15 cellular contexts compared by ENCODE assay signal in the genomic region with DNA sequence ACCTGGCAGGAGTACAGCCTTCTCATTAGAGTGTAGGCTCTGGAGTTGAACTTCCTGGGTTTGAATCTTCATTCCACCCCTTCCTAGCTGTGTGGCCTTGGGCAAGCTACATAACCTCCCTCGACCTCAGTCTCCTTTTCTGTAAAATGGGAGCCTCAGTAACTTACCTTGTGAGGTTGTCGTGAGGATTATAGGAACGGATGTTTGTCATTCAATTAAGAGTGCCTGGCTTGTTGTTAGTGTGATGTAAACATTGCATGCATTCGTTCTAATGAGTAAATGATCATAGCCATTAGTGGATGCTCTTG. TPM values are rescaled to one million over a fixed set of nuclear protein-coding genes. Genes with fewer than 3 reads are reported as not detected.
DNase-seq lines count a peak whose midpoint lies in the region; ATAC-seq, FAIRE-seq and TF ChIP-seq lines count a peak whose summit lies in the region.
"Had no signal": no experiment of that assay in that cellular context is flagged by ENCODE, and none has a peak within 500 bp of the region (broad histone marks: within the 10 kb centered on the region; RNA-seq: fewer than 3 reads in every experiment).

No MANE protein-coding gene starts in this region.

- H3K4me1 ChIP-seq in A549 (peaks cover 58% of the 10 kb centered on the region), BLaER1 (peaks cover 82% of the 10 kb centered on the region), Panc1 (ENCODE audit: control insufficient read depth, insufficient read depth, low read length) (peaks cover 90% of the 10 kb centered on the region), right lobe of liver (peaks cover 0 to 65% (median 24%) of the 10 kb centered on the region in 4 donors)

- H3K4me3 ChIP-seq in A549 (no peak overlapping the region), BLaER1 (no peak overlapping the region), Panc1 (ENCODE audit: low read depth in 2 of 2, low read length in 2 of 2) (no peak overlapping the region), right lobe of liver (peak overlapping the region in 1 of 3 donors; percentile 13)

- no peak for TF ChIP-seq EP300 in A549 (IDR thresholded peaks at IDR 0.05)

- no peak for DNase-seq in A549 (ENCODE audit: low read depth in 1 of 2, low spot score in 1 of 2)
- DNase-seq in Panc1 (ENCODE audit: low read depth, low spot score) = no peak
- no peak for DNase-seq in right lobe of liver
- DNase-seq in HUDEP-2 (lab: John Stamatoyannopoulos, UW; ENCODE audit: unreplicated experiment in 76 of 76) = no peak
- DNase-seq: AML-193; GDM1; head of caudate nucleus; left ventricle myocardium superior; stimulated activated naive CD8-positive, alpha-beta T cell treated with anti-CD3 and anti-CD28 coated beads, Interleukin-15, amount 100 ng/mL, for 72 hours; T1000 had no signal

- BruUV-seq in Panc1 (replicated peaks; lab: Mats Ljungman, UMichigan) = no TSS peak

- H3K9ac ChIP-seq in BLaER1 = no peak overlapping the region

- H3K36me3 ChIP-seq in BLaER1 (no peaks in the 10 kb centered on the region), Panc1 (ENCODE audit: control insufficient read depth, insufficient read depth, low read length) (no peaks in the 10 kb centered on the region), right lobe of liver (no peaks in the 10 kb centered on the region)

- H3K27me3 ChIP-seq in BLaER1 = no peaks in the 10 kb centered on the region
- no peaks in the 10 kb centered on the region for H3K27me3 ChIP-seq in Panc1 (ENCODE audit: control insufficient read depth, insufficient read depth, low read length)
- H3K27me3 ChIP-seq in right lobe of liver = no peaks in the 10 kb centered on the region

- 89% methylated on average over 4 of the region's 4 CpGs for WGBS in A549 (ENCODE audit: missing lambda C conversion rate)
- 53% methylated on average over 4 of the region's 4 CpGs for WGBS in right lobe of liver (ENCODE audit: insufficient coverage, low coverage, low lambda C conversion rate, missing lambda C conversion rate)

- no peak for FAIRE-seq in A549 (lab: Jason Lieb, UNC)
- FAIRE-seq: H54 had no signal

- CTCF ChIA-PET in A549 (lab: Yijun Ruan, JAX) (interaction anchor here (1.5 kb wide), 1 partner anchor 24 kb away, joined by 4 read pairs; no protein-coding TSS in a partner anchor), Panc1 (lab: Charles Lee) (no interaction called here)

- no peak for TF ChIP-seq CTCF in A549 (IDR thresholded peaks at IDR 0.05)
- no peak for TF ChIP-seq CTCF in Panc1 (IDR thresholded peaks at IDR 0.05)
- no peak for TF ChIP-seq CTCF in right lobe of liver (IDR thresholded peaks at IDR 0.05)

- intact Hi-C loops in Panc1 (cut with micrococcal nuclease; ENCODE audit: unreplicated experiment) (no loop called here), right lobe of liver (cut with DNase I) (no loop called here)

- TF ChIP-seq POLR2A in A549 (IDR thresholded peaks at IDR 0.05; ENCODE audit: low read length) (no peak), right lobe of liver (IDR thresholded peaks at IDR 0.05) (no peak)

- in situ Hi-C loops in Panc1 (cut with HindIII; ENCODE audit: low pct_unique_long_range_greater_than_20kb, low sequenced_read_pairs) = no loop called here

- H3K4me2 ChIP-seq in A549 = no peak overlapping the region
- H3K4me2 ChIP-seq in BLaER1 = peak overlapping the region; percentile 88

- H3K27ac ChIP-seq in A549 (peak overlapping the region in 1 of 2 experiments; percentile 91; a peak in 2 of 6 replicates), BLaER1 (peak overlapping the region; percentile 69; the same call in 1 of the 2 replicates), Panc1 (ENCODE audit: low read length) (peak overlapping the region; percentile 91), right lobe of liver (peak overlapping the region in 2 of 3 donors; percentile 1 to 68)

- H3K9me3 ChIP-seq in A549 (0 out of 3 replicates have a peak, but pooled peaks cover 4% of the 10 kb centered on the region), BLaER1 (no peaks in the 10 kb centered on the region; the same call in 1 of the 2 replicates), Panc1 (ENCODE audit: control insufficient read depth, insufficient read depth, low read depth, low read length) (no peaks in the 10 kb centered on the region), right lobe of liver (no peaks in the 10 kb centered on the region)

- no peak for TF ChIP-seq RAD21 in A549 (conservative IDR thresholded peaks at IDR 0.05 in 1 of 2, IDR thresholded peaks at IDR 0.05 in 1 of 2)

- POLR2A ChIA-PET in A549 (lab: Yijun Ruan, JAX) = no interaction called here
- POLR2A ChIA-PET in Panc1 (lab: Charles Lee) = interaction anchor here (0.6 to 0.7 kb wide), 2 partner anchors 8 to 119 kb away, joined by 4 to 6 read pairs; no protein-coding TSS in a partner anchor

- ATAC-seq in A549 (no peak), Panc1 (no peak), right lobe of liver (no peak), GM21717 (IDR thresholded peaks at IDR 0.05; ENCODE audit: unreplicated experiment) (no peak)
- no peak for ATAC-seq in activated CD4-positive, CD25-positive, alpha-beta regulatory T cell treated with anti-CD3 and anti-CD28 coated beads, Interleukin-2, amount 50 U/mL, for 24 hours
- ATAC-seq: PC-3; stimulated activated naive CD8-positive, alpha-beta T cell treated with anti-CD3 and anti-CD28 coated beads, Interleukin-15, amount 100 ng/mL, for 72 hours had no signal

- peaks cover 11% of the 10 kb centered on the region for H4K20me1 ChIP-seq in BLaER1

TF ChIP-seq in A549, 52 proteins besides CTCF, POLR2A, EP300 and RAD21:
- no peak for TF ChIP-seq EHMT2 (IDR thresholded peaks at IDR 0.05; ENCODE audit: low read depth)
- no peak for TF ChIP-seq CBX8 (IDR thresholded peaks at IDR 0.05)
- 0 out of 2 replicates have a peak, but pooled peaks have one; percentile 28 for TF ChIP-seq KDM1A (IDR thresholded peaks at IDR 0.05; ENCODE audit: low read depth)
- TF ChIP-seq FOSL2 (IDR thresholded peaks at IDR 0.05) = no peak
- TF ChIP-seq FOSL2 (CRISPR knock-in tag; IDR thresholded peaks at IDR 0.05) = no peak

RNA-seq across cellular contexts. Expression of a gene that starts 45.2 kb away (rescaled TPM):
- polyA plus RNA-seq in A549 (2011; rRNA removed) (2.5 and 3.4 TPM in 2 replicates), A549 (2017; fragmentation: RNase III; extraction: RNeasy Plus Mini Kit Qiagen cat#74134 plus additional on column Dnase treatment) (4.9 to 7.2 TPM (median 5.3 TPM) in 3 replicates)
- polyA plus RNA-seq in A549 (2012; cell fraction: cytosol; rRNA removed) = 3.6 and 4.5 TPM in 2 replicates
- polyA plus RNA-seq in A549 (2012; cell fraction: nucleus; rRNA removed) = 5.1 and 5.7 TPM in 2 replicates
- 1.6 and 3.3 TPM in 2 replicates for polyA minus RNA-seq in A549 (2011; rRNA and poly(A)+ RNA removed)
- total RNA-seq in Panc1 (2021; ENCODE audit: unreplicated experiment) (85.4 TPM), right lobe of liver (1 to 10 TPM; 1.5 to 5.0 (median 2.2) TPM)
- polyA plus RNA-seq in Panc1 (2012; ENCODE audit: insufficient read length) = 137 TPM

Comparison
In these comparisons a context has a peak if more than half of its experiments do, and no peak if none do; other contexts are left out.
1. RNA of a gene that starts 45.2 kb away (total RNA-seq): 85.4 TPM in Panc1 (single experiment); 1.5 to 5.0 TPM in right lobe of liver; every median in the first group is over 10 times any median in the second.